Comparison of ENCODE assay signal across 36 cellular contexts in the genomic region with DNA sequence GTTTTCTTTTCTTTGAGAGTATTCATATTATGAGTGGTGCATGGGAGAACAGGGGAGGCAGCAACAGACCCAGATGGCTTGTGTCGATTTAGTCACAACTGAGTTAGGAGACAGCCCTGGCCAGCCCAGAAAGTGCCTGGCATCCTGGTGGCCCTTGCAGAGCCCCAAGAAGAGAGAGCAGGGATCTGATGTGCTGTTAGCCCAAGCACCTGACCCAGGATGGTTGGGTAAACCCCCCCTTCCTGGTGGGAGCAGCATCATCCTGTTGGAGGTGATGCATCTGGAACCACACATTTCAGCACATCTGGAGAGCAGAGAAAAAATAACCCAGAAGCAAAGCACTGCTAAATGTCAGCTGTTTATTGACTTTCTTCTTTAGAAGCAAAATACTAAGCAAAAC.
"Had no signal": no experiment of that assay in that cellular context is flagged by ENCODE, and none has a peak within 500 bp of the region (broad histone marks: within the 10 kb centered on the region; RNA-seq: fewer than 3 reads in every experiment).

No MANE protein-coding gene starts in this region.

- H3K27me3 Mint-ChIP-seq: activated CD4-positive, alpha-beta memory T cell treated with anti-CD3 and anti-CD28 coated beads, Interleukin-2, amount 10 ng/mL, durations not matched to agents 7 days and 5 days; activated CD8-positive, alpha-beta memory T cell treated with anti-CD3 and anti-CD28 coated beads, Interleukin-2, amount 10 ng/mL, durations not matched to agents 7 days and 5 days; activated naive CD4-positive, alpha-beta T cell treated with anti-CD3 and anti-CD28 coated beads, Interleukin-2, amount 50 U/mL, for 24 hours; activated naive CD8-positive, alpha-beta T cell treated with anti-CD3 and anti-CD28 coated beads, Interleukin-2, amount 10 ng/mL, durations not matched to agents 7 days and 5 days; brain had no signal

- H3K36me3 Mint-ChIP-seq: activated CD8-positive, alpha-beta memory T cell treated with anti-CD3 and anti-CD28 coated beads, Interleukin-2, amount 10 ng/mL, durations not matched to agents 7 days and 5 days; activated naive CD4-positive, alpha-beta T cell treated with anti-CD3 and anti-CD28 coated beads, Interleukin-2, amount 10 ng/mL, durations not matched to agents 7 days and 5 days; activated naive CD4-positive, alpha-beta T cell treated with anti-CD3 and anti-CD28 coated beads, Interleukin-2, amount 50 U/mL, for 24 hours; activated naive CD8-positive, alpha-beta T cell; activated naive CD8-positive, alpha-beta T cell treated with anti-CD3 and anti-CD28 coated beads, Interleukin-2, amount 10 ng/mL, durations not matched to agents 7 days and 5 days; brain had no signal

- H3K9me3 Mint-ChIP-seq: activated CD4-positive, alpha-beta memory T cell treated with anti-CD3 and anti-CD28 coated beads, Interleukin-2, amount 10 ng/mL, durations not matched to agents 7 days and 5 days; activated CD4-positive, alpha-beta T cell treated with anti-CD3 and anti-CD28 coated beads, Interleukin-2, amount 10 ng/mL, durations not matched to agents 7 days and 5 days; activated naive CD4-positive, alpha-beta T cell treated with anti-CD3 and anti-CD28 coated beads, Interleukin-2, amount 10 ng/mL, durations not matched to agents 7 days and 5 days; activated naive CD4-positive, alpha-beta T cell treated with anti-CD3 and anti-CD28 coated beads, Interleukin-2, amount 50 U/mL, for 24 hours; activated naive CD8-positive, alpha-beta T cell treated with anti-CD3 and anti-CD28 coated beads, Interleukin-2, amount 10 ng/mL, durations not matched to agents 7 days and 5 days; activated naive CD8-positive, alpha-beta T cell treated with anti-CD3 and anti-CD28 coated beads, Interleukin-2, amount 50 U/mL, for 24 hours; activated T-cell treated with anti-CD3 and anti-CD28 coated beads, Interleukin-2, amount 50 U/mL, for 24 hours; activated T-helper 2 cell treated with anti-CD3 and anti-CD28 coated beads, Interferon-gamma antibody, Interleukin-2, Interleukin-4, amounts not matched to agents 10 μg/mL and 5 μg/mL and 100 μg/mL, durations not matched to agents 14 hours and 24 hours and 36 hours; brain; central memory CD8-positive, alpha-beta T cell; T-helper 1 cell treated with Interleukin-12 subunit alpha and Interleukin-12 subunit beta and Interleukin-4 antibody, amounts not matched to agents 30 μg/mL and 1 μg/mL, for 36 hours; T-helper 2 cell treated with Interferon-gamma antibody and Interleukin-4, amounts not matched to agents 5 μg/mL and 100 μg/mL, for 36 hours had no signal

- H3K4me3 Mint-ChIP-seq: activated CD4-positive, alpha-beta memory T cell treated with anti-CD3 and anti-CD28 coated beads, Interleukin-2, amount 10 ng/mL, durations not matched to agents 7 days and 5 days; activated CD4-positive, alpha-beta T cell treated with anti-CD3 and anti-CD28 coated beads, Interleukin-2, amount 10 ng/mL, durations not matched to agents 7 days and 5 days; activated CD8-positive, alpha-beta memory T cell treated with anti-CD3 and anti-CD28 coated beads, Interleukin-2, amount 10 ng/mL, durations not matched to agents 7 days and 5 days; activated CD8-positive, alpha-beta T cell treated with anti-CD3 and anti-CD28 coated beads, Interleukin-2, amount 10 ng/mL, durations not matched to agents 7 days and 5 days; activated naive CD4-positive, alpha-beta T cell treated with anti-CD3 and anti-CD28 coated beads, Interleukin-2, amount 10 ng/mL, durations not matched to agents 7 days and 5 days; activated naive CD4-positive, alpha-beta T cell treated with anti-CD3 and anti-CD28 coated beads, Interleukin-2, amount 50 U/mL, for 24 hours; activated naive CD8-positive, alpha-beta T cell; activated naive CD8-positive, alpha-beta T cell treated with anti-CD3 and anti-CD28 coated beads, Interleukin-2, amount 10 ng/mL, durations not matched to agents 7 days and 5 days; activated naive CD8-positive, alpha-beta T cell treated with anti-CD3 and anti-CD28 coated beads, Interleukin-2, amount 50 U/mL, for 24 hours; activated T-cell treated with anti-CD3 and anti-CD28 coated beads, Interleukin-2, amount 50 U/mL, for 24 hours; brain; central memory CD8-positive, alpha-beta T cell; T-helper 1 cell treated with Interleukin-12 subunit alpha and Interleukin-12 subunit beta and Interleukin-4 antibody, amounts not matched to agents 30 μg/mL and 1 μg/mL, for 36 hours; T-helper 2 cell treated with Interferon-gamma antibody and Interleukin-4, amounts not matched to agents 5 μg/mL and 100 μg/mL, for 36 hours had no signal

- H3K27me3 ChIP-seq: cardiac muscle cell had no signal

- H3K4me1 ChIP-seq: ascending aorta had no signal

- H3K4me1 Mint-ChIP-seq: activated CD4-positive, alpha-beta memory T cell treated with anti-CD3 and anti-CD28 coated beads, Interleukin-2, amount 10 ng/mL, durations not matched to agents 7 days and 5 days; activated CD4-positive, alpha-beta T cell treated with anti-CD3 and anti-CD28 coated beads, Interleukin-2, amount 10 ng/mL, durations not matched to agents 7 days and 5 days; activated CD8-positive, alpha-beta memory T cell treated with anti-CD3 and anti-CD28 coated beads, Interleukin-2, amount 10 ng/mL, durations not matched to agents 7 days and 5 days; activated naive CD4-positive, alpha-beta T cell treated with anti-CD3 and anti-CD28 coated beads, Interleukin-2, amount 10 ng/mL, durations not matched to agents 7 days and 5 days; activated naive CD4-positive, alpha-beta T cell treated with anti-CD3 and anti-CD28 coated beads, Interleukin-2, amount 50 U/mL, for 24 hours; activated naive CD8-positive, alpha-beta T cell treated with anti-CD3 and anti-CD28 coated beads, Interleukin-2, amount 10 ng/mL, durations not matched to agents 7 days and 5 days; activated naive CD8-positive, alpha-beta T cell treated with anti-CD3 and anti-CD28 coated beads, Interleukin-2, amount 50 U/mL, for 24 hours; central memory CD8-positive, alpha-beta T cell had no signal

- H3K27ac Mint-ChIP-seq: activated CD4-positive, alpha-beta memory T cell treated with anti-CD3 and anti-CD28 coated beads, Interleukin-2, amount 10 ng/mL, durations not matched to agents 7 days and 5 days; activated CD4-positive, alpha-beta T cell treated with anti-CD3 and anti-CD28 coated beads, Interleukin-2, amount 10 ng/mL, durations not matched to agents 7 days and 5 days; activated CD8-positive, alpha-beta memory T cell treated with anti-CD3 and anti-CD28 coated beads, Interleukin-2, amount 10 ng/mL, durations not matched to agents 7 days and 5 days; activated CD8-positive, alpha-beta T cell treated with anti-CD3 and anti-CD28 coated beads, Interleukin-2, amount 10 ng/mL, durations not matched to agents 7 days and 5 days; activated naive CD4-positive, alpha-beta T cell treated with anti-CD3 and anti-CD28 coated beads, Interleukin-2, amount 10 ng/mL, durations not matched to agents 7 days and 5 days; activated naive CD4-positive, alpha-beta T cell treated with anti-CD3 and anti-CD28 coated beads, Interleukin-2, amount 50 U/mL, for 24 hours; activated naive CD8-positive, alpha-beta T cell; activated naive CD8-positive, alpha-beta T cell treated with anti-CD3 and anti-CD28 coated beads, Interleukin-2, amount 10 ng/mL, durations not matched to agents 7 days and 5 days; activated naive CD8-positive, alpha-beta T cell treated with anti-CD3 and anti-CD28 coated beads, Interleukin-2, amount 50 U/mL, for 24 hours; activated T-cell treated with anti-CD3 and anti-CD28 coated beads, Interleukin-2, amount 50 U/mL, for 24 hours; activated T-helper 2 cell treated with anti-CD3 and anti-CD28 coated beads, Interferon-gamma antibody, Interleukin-2, Interleukin-4, amounts not matched to agents 10 μg/mL and 5 μg/mL and 100 μg/mL, durations not matched to agents 14 hours and 24 hours and 36 hours; T-helper 1 cell treated with Interleukin-12 subunit alpha and Interleukin-12 subunit beta and Interleukin-4 antibody, amounts not matched to agents 30 μg/mL and 1 μg/mL, for 36 hours; T-helper 2 cell treated with Interferon-gamma antibody and Interleukin-4, amounts not matched to agents 5 μg/mL and 100 μg/mL, for 36 hours had no signal

- H3K36me3 ChIP-seq: ascending aorta, cardiac muscle cell had no signal

- ATAC-seq: activated CD4-positive, CD25-positive, alpha-beta regulatory T cell treated with anti-CD3 and anti-CD28 coated beads, Interleukin-2, amount 50 U/mL, for 24 hours; activated CD8-positive, alpha-beta memory T cell treated with anti-CD3 and anti-CD28 coated beads, Interleukin-2, amount 10 ng/mL, durations not matched to agents 7 days and 5 days; activated CD8-positive, alpha-beta T cell treated with anti-CD3 and anti-CD28 coated beads, Interleukin-2, amount 10 ng/mL, durations not matched to agents 7 days and 5 days; activated naive CD8-positive, alpha-beta T cell treated with anti-CD3 and anti-CD28 coated beads, Interleukin-2, amount 50 U/mL, for 24 hours had no signal

- H3K4me3 ChIP-seq: ascending aorta, cardiac muscle cell had no signal

- H3K27ac ChIP-seq: ascending aorta, cardiac muscle cell, VCaP had no signal

- DNase-seq: activated CD4-positive, alpha-beta memory T cell treated with anti-CD3 and anti-CD28 coated beads, Interleukin-2, amount 10 ng/mL, durations not matched to agents 7 days and 5 days; activated CD4-positive, alpha-beta T cell treated with anti-CD3 and anti-CD28 coated beads for 1 hour; activated CD4-positive, alpha-beta T cell treated with anti-CD3 and anti-CD28 coated beads for 4 hours; activated CD4-positive, alpha-beta T cell treated with anti-CD3 and anti-CD28 coated beads, Interleukin-2, amount 10 ng/mL, durations not matched to agents 7 days and 5 days; activated CD4-positive, alpha-beta T cell treated with anti-CD3 and anti-CD28 coated beads, Interleukin-2, amount 50 U/mL, for 48 hours; activated CD4-positive, CD25-positive, alpha-beta regulatory T cell; activated CD8-positive, alpha-beta memory T cell treated with anti-CD3 and anti-CD28 coated beads for 24 hours; activated CD8-positive, alpha-beta memory T cell treated with anti-CD3 and anti-CD28 coated beads, Interleukin-2, amount 10 ng/mL, durations not matched to agents 7 days and 5 days; activated CD8-positive, alpha-beta memory T cell treated with anti-CD3 and anti-CD28 coated beads, Interleukin-2, amount 50 U/mL, for 48 hours; activated CD8-positive, alpha-beta T cell treated with anti-CD3 and anti-CD28 coated beads, Interleukin-2, amount 10 ng/mL, durations not matched to agents 7 days and 5 days; activated effector memory CD4-positive, alpha-beta T cell treated with Interleukin-2 at 50 U/mL for 16 hours; activated gamma-delta T cell; activated naive CD4-positive, alpha-beta T cell treated with anti-CD3 and anti-CD28 coated beads, Interleukin-2, amount 10 ng/mL, durations not matched to agents 7 days and 5 days; activated naive CD4-positive, alpha-beta T cell treated with Interleukin-2 at 50 U/mL for 16 hours; activated naive CD8-positive, alpha-beta T cell treated with anti-CD3 and anti-CD28 coated beads, Interleukin-2, amount 10 ng/mL, durations not matched to agents 7 days and 5 days; activated naive CD8-positive, alpha-beta T cell treated with anti-CD3 and anti-CD28 coated beads, Interleukin-2, amount 50 U/mL, for 24 hours; activated T-cell treated with anti-CD3 and anti-CD28 coated beads, Interleukin-2, amount 50 U/mL, for 24 hours; activated T-cell treated with anti-CD3 and anti-CD28 coated beads, Interleukin-2, amount 50 U/mL, for 48 hours; amygdala; anterior cingulate cortex; caudate nucleus; SW 1271; T-helper 1 cell; T-helper 2 cell; T-helper 9 cell had no signal

- H3K9me3 ChIP-seq: ascending aorta had no signal
